ENCODE assay signal across 25 cellular contexts in genomic region chr11:1857064-1857463, GRCh38. TPM values are rescaled to one million over a fixed set of nuclear protein-coding genes. Genes with fewer than 3 reads are reported as not detected.
"Had no signal": no experiment of that assay in that cellular context is flagged by ENCODE, and none has a peak within 500 bp of the region (broad histone marks: within the 10 kb centered on the region; RNA-seq: fewer than 3 reads in every experiment).

No MANE protein-coding gene starts in this region.

- H3K27me3 Mint-ChIP-seq: effector memory CD8-positive, alpha-beta T cell; naive thymus-derived CD8-positive, alpha-beta T cell; type B pancreatic cell had no signal

- H3K36me3 Mint-ChIP-seq: immature natural killer cell, type B pancreatic cell had no signal

- H3K9me3 ChIP-seq: esophagus muscularis mucosa, gastroesophageal sphincter, mucosa of descending colon, ovary, right atrium auricular region, suprapubic skin, thyroid gland had no signal

- H3K4me1 ChIP-seq: gastroesophageal sphincter, right atrium auricular region, suprapubic skin, thyroid gland had no signal

- ATAC-seq: effector memory CD8-positive, alpha-beta T cell; gastroesophageal sphincter; mucosa of descending colon; naive thymus-derived CD8-positive, alpha-beta T cell; stimulated activated naive CD8-positive, alpha-beta T cell treated with anti-CD3 and anti-CD28 coated beads, Interleukin-15, Interleukin-2, amounts not matched to agents 100 U/mL and 50 U/mL, for 24 hours had no signal

- H3K36me3 ChIP-seq: esophagus muscularis mucosa, gastroesophageal sphincter, ovary, right atrium auricular region, suprapubic skin, thyroid gland had no signal

- H3K27ac Mint-ChIP-seq: immature natural killer cell, type B pancreatic cell had no signal

- H3K27me3 ChIP-seq: esophagus muscularis mucosa, gastroesophageal sphincter, ovary, right atrium auricular region, suprapubic skin, thyroid gland had no signal

- H3K27ac ChIP-seq: epithelial cell of prostate, esophagus muscularis mucosa, gastroesophageal sphincter, ovary, right atrium auricular region, suprapubic skin, thyroid gland had no signal

- H3K4me3 ChIP-seq: esophagus muscularis mucosa, gastroesophageal sphincter, mucosa of descending colon, ovary, right atrium auricular region, suprapubic skin, thyroid gland had no signal

- FAIRE-seq: keratinocyte, small intestine, urothelium cell line had no signal

- DNase-seq: cortex of kidney; effector memory CD8-positive, alpha-beta T cell; glutamatergic neuron; immature natural killer cell; mammary epithelial cell; naive thymus-derived CD8-positive, alpha-beta T cell; nucleus accumbens; ovary; small intestine; stimulated activated CD4-positive, alpha-beta T cell treated with anti-CD3 and anti-CD28 coated beads, Interleukin-2, amount 100 ng/mL, for 48 hours; stimulated activated naive CD8-positive, alpha-beta T cell treated with anti-CD3 and anti-CD28 coated beads, Interleukin-15, Interleukin-2, amounts not matched to agents 100 U/mL and 50 U/mL, for 24 hours; thyroid gland had no signal

- H3K9me3 Mint-ChIP-seq: effector memory CD8-positive, alpha-beta T cell; immature natural killer cell; naive thymus-derived CD8-positive, alpha-beta T cell; type B pancreatic cell had no signal

- H3K4me3 Mint-ChIP-seq: type B pancreatic cell had no signal

RNA-seq across cellular contexts. Expression of gene LSP1, which starts 4.2 kb away (rescaled TPM):
- total RNA-seq: fibroblast of villous mesenchyme had no signal
- polyA plus RNA-seq: mammary epithelial cell, neural cell had no signal

RNA-seq across cellular contexts. Expression of gene TNNI2, which starts 18.3 kb away (rescaled TPM):
- total RNA-seq: fibroblast of villous mesenchyme; naive thymus-derived CD8-positive, alpha-beta T cell; right atrium auricular region; thyroid gland had no signal
- polyA plus RNA-seq: naive thymus-derived CD8-positive, alpha-beta T cell; neural cell had no signal

RNA-seq across cellular contexts. Expression of gene SYT8, which starts 22.3 kb away (rescaled TPM):
- total RNA-seq: esophagus muscularis mucosa; fibroblast of villous mesenchyme; naive thymus-derived CD8-positive, alpha-beta T cell; posterior vena cava; right atrium auricular region; thyroid gland had no signal
- polyA plus RNA-seq: immature natural killer cell; naive thymus-derived CD8-positive, alpha-beta T cell; neural cell; ovary had no signal

RNA-seq across cellular contexts. Expression of gene PRR33, which starts 34.6 kb away (rescaled TPM):
- total RNA-seq: esophagus muscularis mucosa; fibroblast of villous mesenchyme; gastroesophageal sphincter; lower leg skin; mammary epithelial cell; mucosa of descending colon; naive thymus-derived CD8-positive, alpha-beta T cell; ovary; suprapubic skin; thyroid gland had no signal
- polyA plus RNA-seq: keratinocyte, mammary epithelial cell, neural cell had no signal
